24 cellular contexts compared by ENCODE assay signal in the genomic region with DNA sequence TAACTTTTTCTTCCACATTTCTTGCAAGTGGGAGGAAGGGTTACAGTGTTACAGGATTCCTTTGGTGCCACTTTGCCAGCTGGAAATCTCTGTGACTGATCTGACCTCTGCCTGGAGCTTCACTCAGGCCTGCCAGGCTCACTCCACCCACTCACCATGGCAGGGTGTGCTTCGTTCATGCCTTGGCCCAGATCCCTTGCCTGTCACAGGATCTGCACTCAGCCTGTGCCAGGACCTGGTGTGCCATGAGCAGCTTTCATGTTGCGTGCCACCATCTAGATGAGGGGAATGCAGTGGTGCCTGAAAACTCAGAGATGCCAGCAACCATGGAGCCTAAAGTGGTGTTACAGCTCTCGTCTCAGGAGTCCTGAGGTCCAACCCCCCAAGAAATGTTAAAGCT.
DNase-seq lines count a peak whose midpoint lies in the region; ATAC-seq, FAIRE-seq and TF ChIP-seq lines count a peak whose summit lies in the region.
"Had no signal": no experiment of that assay in that cellular context is flagged by ENCODE, and none has a peak within 500 bp of the region (broad histone marks: within the 10 kb centered on the region; RNA-seq: fewer than 3 reads in every experiment).

No MANE protein-coding gene starts in this region.

- H3K27ac ChIP-seq in left ventricle myocardium inferior (replicated peaks) (no peak overlapping the region), kidney (ENCODE audit: low read depth in 2 of 2, low read length in 2 of 2) (no peak overlapping the region), parathyroid adenoma (no peak overlapping the region)
- H3K27ac ChIP-seq: A549 had no signal

- H3K27me3 ChIP-seq in left ventricle myocardium inferior (ENCODE audit: low read depth) (no peaks in the 10 kb centered on the region), parathyroid adenoma (ENCODE audit: control insufficient read depth, insufficient read depth, low read length) (no peaks in the 10 kb centered on the region)
- H3K27me3 ChIP-seq: BE2C; BLaER1 treated with 17β-estradiol and CSF1 and Interleukin-3, amounts not matched to agents 10 nM and 100 nM had no signal

- peak overlapping the region; percentile 20 for H3K4me2 ChIP-seq in parathyroid adenoma (ENCODE audit: low read length)
- H3K4me2 ChIP-seq: A549 had no signal

- no peak overlapping the region for H2AFZ ChIP-seq in parathyroid adenoma

- intact Hi-C loops in cardiac septum (cut with DNase I): no loop called here
- intact Hi-C loops in left ventricle myocardium inferior (cut with micrococcal nuclease): no loop called here
- intact Hi-C loops in kidney (cut with DNase I): no loop called here

- DNase-seq in cardiac septum (ENCODE audit: low spot score) (peak; percentile 43), left ventricle myocardium inferior (no peak), kidney (peak; percentile 43), H54 (ENCODE audit: insufficient read length, low spot score) (no peak), hippocampal formation (lab: John Stamatoyannopoulos, UW) (no peak)
- DNase-seq: 8988T; ACHN; AML-193; BE2C; CD4-positive, alpha-beta T cell; CD8-positive, alpha-beta memory T cell; DMS 273 treated with DMSO at 0.1 percent for 48 hours; DMS79 treated with DMSO at 0.1 percent for 48 hours; GF-D8; GOT3; H7; HCEC 1CT had no signal

- no peaks in the 10 kb centered on the region for H3K79me2 ChIP-seq in parathyroid adenoma

- H3K36me3 ChIP-seq in left ventricle myocardium inferior (no peaks in the 10 kb centered on the region), kidney (ENCODE audit: control insufficient read depth in 1 of 2, insufficient read depth in 2 of 2, low read length in 2 of 2) (no peaks in the 10 kb centered on the region), parathyroid adenoma (ENCODE audit: control insufficient read depth, insufficient read depth, low read length) (no peaks in the 10 kb centered on the region)
- H3K36me3 ChIP-seq: BE2C; BLaER1 treated with 17β-estradiol and CSF1 and Interleukin-3, amounts not matched to agents 10 nM and 100 nM had no signal

- no peak for TF ChIP-seq POLR2A in H54 (IDR thresholded peaks at IDR 0.05; ENCODE audit: low read depth, low read length)

- H3K4me1 ChIP-seq in left ventricle myocardium inferior: no peaks in the 10 kb centered on the region
- H3K4me1 ChIP-seq in kidney (ENCODE audit: control insufficient read depth in 1 of 2, insufficient read depth in 1 of 2, low read depth in 1 of 2, low read length in 2 of 2): no peaks in the 10 kb centered on the region
- no peaks in the 10 kb centered on the region for H3K4me1 ChIP-seq in parathyroid adenoma
- H3K4me1 ChIP-seq: A549, BE2C had no signal

- H3K9ac ChIP-seq in kidney (ENCODE audit: low read length in 2 of 2): no peak overlapping the region
- H3K9ac ChIP-seq in parathyroid adenoma: no peak overlapping the region
- H3K9ac ChIP-seq: BLaER1 treated with 17β-estradiol and CSF1 and Interleukin-3, amounts not matched to agents 10 nM and 100 nM had no signal

- no peak for ATAC-seq in HG03521 (IDR thresholded peaks at IDR 0.05; ENCODE audit: unreplicated experiment)
- ATAC-seq: A549 had no signal

- peaks cover 12% of the 10 kb centered on the region for H3K9me3 ChIP-seq in left ventricle myocardium inferior (replicated peaks)
- no peaks in the 10 kb centered on the region for H3K9me3 ChIP-seq in kidney (ENCODE audit: control insufficient read depth in 1 of 2, low read length in 2 of 2)
- no peaks in the 10 kb centered on the region for H3K9me3 ChIP-seq in parathyroid adenoma (ENCODE audit: control insufficient read depth, low read length)
- H3K9me3 ChIP-seq: A549, BE2C had no signal

- TF ChIP-seq CTCF in left ventricle myocardium inferior (IDR thresholded peaks at IDR 0.05; ENCODE audit: borderline replicate concordance) (no peak), kidney (IDR thresholded peaks at IDR 0.05; ENCODE audit: borderline replicate concordance, extremely low read depth, insufficient read depth) (no peak), parathyroid adenoma (IDR thresholded peaks at IDR 0.05) (no peak)

- no peak for FAIRE-seq in kidney (lab: Jason Lieb, UNC)
- FAIRE-seq in H54 (lab: Jason Lieb, UNC): no peak
- FAIRE-seq: A549, D721Med, GM12891, GM18507 had no signal

- H3K4me3 ChIP-seq in left ventricle myocardium inferior (no peak overlapping the region), kidney (ENCODE audit: low read length in 2 of 2) (no peak overlapping the region), parathyroid adenoma (ENCODE audit: low read depth, low read length) (no peak overlapping the region)
- H3K4me3 ChIP-seq: A549; BLaER1 treated with 17β-estradiol and CSF1 and Interleukin-3, amounts not matched to agents 10 nM and 100 nM had no signal

Comparison
In these comparisons a context has a peak if more than half of its experiments do, and no peak if none do; other contexts are left out.
1. DNase-seq: peak in cardiac septum (single experiment) and kidney (single experiment); none in left ventricle myocardium inferior (single experiment), H54 (single experiment) and hippocampal formation (0 of 2).